In the genomic region with DNA sequence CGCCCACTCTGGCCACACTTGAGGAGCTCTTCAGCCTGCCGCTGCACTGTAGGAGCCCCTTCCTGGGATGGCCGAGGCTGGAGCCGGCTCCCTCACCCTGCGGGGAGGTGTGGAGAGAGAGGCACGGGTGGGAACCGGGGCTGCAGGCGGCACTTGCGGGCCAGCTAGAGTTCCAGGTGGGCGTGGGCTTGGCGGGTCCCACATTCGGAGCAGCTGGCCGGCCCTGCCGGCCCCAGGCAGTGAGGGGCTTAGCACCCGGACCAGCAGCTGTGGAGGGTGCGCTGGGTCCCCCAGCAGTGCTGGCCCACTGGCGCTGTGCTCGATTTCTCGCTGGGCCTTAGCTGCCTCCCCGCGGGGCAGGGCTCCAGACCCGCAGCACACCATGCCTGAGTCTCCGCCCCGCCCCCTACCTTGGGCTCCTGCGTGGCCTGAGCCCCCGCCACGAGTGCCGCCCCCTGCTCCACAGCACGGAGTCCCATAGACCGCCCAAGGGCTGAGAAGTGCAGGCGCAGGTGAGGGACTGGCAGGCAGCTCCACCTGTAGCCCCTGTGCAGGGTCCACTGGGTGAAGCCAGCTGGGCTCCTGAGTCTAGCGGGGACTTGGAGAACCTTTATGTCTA, we compare ENCODE assay signal across 40 cellular contexts.
"Had no signal": no experiment of that assay in that cellular context is flagged by ENCODE, and none has a peak within 500 bp of the region (broad histone marks: within the 10 kb centered on the region; RNA-seq: fewer than 3 reads in every experiment).

No MANE protein-coding gene starts in this region.

- H3K36me3 ChIP-seq: ascending aorta, cardiac muscle cell, WERI-Rb-1 had no signal

- H3K27ac Mint-ChIP-seq: activated CD4-positive, alpha-beta memory T cell treated with anti-CD3 and anti-CD28 coated beads, Interleukin-2, amount 10 ng/mL, durations not matched to agents 7 days and 5 days; activated CD4-positive, alpha-beta T cell treated with anti-CD3 and anti-CD28 coated beads for 36 hours; activated CD4-positive, alpha-beta T cell treated with anti-CD3 and anti-CD28 coated beads, Interleukin-2, amount 10 ng/mL, durations not matched to agents 7 days and 5 days; activated CD8-positive, alpha-beta memory T cell treated with anti-CD3 and anti-CD28 coated beads, Interleukin-2, amount 10 ng/mL, durations not matched to agents 7 days and 5 days; activated CD8-positive, alpha-beta T cell treated with anti-CD3 and anti-CD28 coated beads, Interleukin-2, amount 10 ng/mL, durations not matched to agents 7 days and 5 days; activated naive CD4-positive, alpha-beta T cell treated with anti-CD3 and anti-CD28 coated beads, Interleukin-2, amount 10 ng/mL, durations not matched to agents 7 days and 5 days; activated naive CD4-positive, alpha-beta T cell treated with anti-CD3 and anti-CD28 coated beads, Interleukin-2, amount 50 U/mL, for 24 hours; activated naive CD8-positive, alpha-beta T cell; activated naive CD8-positive, alpha-beta T cell treated with anti-CD3 and anti-CD28 coated beads, Interleukin-2, amount 10 ng/mL, durations not matched to agents 7 days and 5 days; activated naive CD8-positive, alpha-beta T cell treated with anti-CD3 and anti-CD28 coated beads, Interleukin-2, amount 50 U/mL, for 24 hours; activated T-cell treated with anti-CD3 and anti-CD28 coated beads, Interleukin-2, amount 50 U/mL, for 24 hours; activated T-helper 2 cell treated with anti-CD3 and anti-CD28 coated beads, Interferon-gamma antibody, Interleukin-2, Interleukin-4, amounts not matched to agents 10 μg/mL and 5 μg/mL and 100 μg/mL, durations not matched to agents 14 hours and 24 hours and 36 hours; brain; T-helper 1 cell treated with Interleukin-12 subunit alpha and Interleukin-12 subunit beta and Interleukin-4 antibody, amounts not matched to agents 30 μg/mL and 1 μg/mL, for 36 hours; T-helper 2 cell treated with Interferon-gamma antibody and Interleukin-4, amounts not matched to agents 5 μg/mL and 100 μg/mL, for 36 hours; WTC11 had no signal

- H3K27me3 Mint-ChIP-seq: activated CD4-positive, alpha-beta memory T cell treated with anti-CD3 and anti-CD28 coated beads, Interleukin-2, amount 10 ng/mL, durations not matched to agents 7 days and 5 days; activated CD4-positive, alpha-beta T cell treated with anti-CD3 and anti-CD28 coated beads for 36 hours; activated naive CD4-positive, alpha-beta T cell treated with anti-CD3 and anti-CD28 coated beads, Interleukin-2, amount 50 U/mL, for 24 hours; activated naive CD8-positive, alpha-beta T cell treated with anti-CD3 and anti-CD28 coated beads, Interleukin-2, amount 10 ng/mL, durations not matched to agents 7 days and 5 days; central memory CD8-positive, alpha-beta T cell had no signal

- DNase-seq: activated CD4-positive, alpha-beta memory T cell treated with anti-CD3 and anti-CD28 coated beads, Interleukin-2, amount 10 ng/mL, durations not matched to agents 7 days and 5 days; activated CD4-positive, alpha-beta T cell treated with anti-CD3 and anti-CD28 coated beads for 1 hour; activated CD4-positive, alpha-beta T cell treated with anti-CD3 and anti-CD28 coated beads for 36 hours; activated CD4-positive, alpha-beta T cell treated with anti-CD3 and anti-CD28 coated beads for 48 hours; activated CD4-positive, alpha-beta T cell treated with anti-CD3 and anti-CD28 coated beads, Interleukin-2, amount 10 ng/mL, durations not matched to agents 7 days and 5 days; activated CD4-positive, alpha-beta T cell treated with anti-CD3 and anti-CD28 coated beads, Interleukin-2, amount 50 U/mL, for 48 hours; activated CD4-positive, CD25-positive, alpha-beta regulatory T cell; activated CD8-positive, alpha-beta memory T cell treated with anti-CD3 and anti-CD28 coated beads for 24 hours; activated CD8-positive, alpha-beta memory T cell treated with anti-CD3 and anti-CD28 coated beads, Interleukin-2, amount 10 ng/mL, durations not matched to agents 7 days and 5 days; activated CD8-positive, alpha-beta memory T cell treated with anti-CD3 and anti-CD28 coated beads, Interleukin-2, amount 50 U/mL, for 48 hours; activated CD8-positive, alpha-beta T cell treated with anti-CD3 and anti-CD28 coated beads, Interleukin-2, amount 10 ng/mL, durations not matched to agents 7 days and 5 days; activated effector memory CD4-positive, alpha-beta T cell treated with Interleukin-2 at 50 U/mL for 16 hours; activated gamma-delta T cell; activated naive CD4-positive, alpha-beta T cell treated with anti-CD3 and anti-CD28 coated beads, Interleukin-2, amount 10 ng/mL, durations not matched to agents 7 days and 5 days; activated naive CD4-positive, alpha-beta T cell treated with Interleukin-2 at 50 U/mL for 16 hours; activated naive CD8-positive, alpha-beta T cell treated with anti-CD3 and anti-CD28 coated beads, Interleukin-2, amount 10 ng/mL, durations not matched to agents 7 days and 5 days; activated naive CD8-positive, alpha-beta T cell treated with anti-CD3 and anti-CD28 coated beads, Interleukin-2, amount 50 U/mL, for 24 hours; activated T-cell treated with anti-CD3 and anti-CD28 coated beads, Interleukin-2, amount 50 U/mL, for 24 hours; activated T-cell treated with anti-CD3 and anti-CD28 coated beads, Interleukin-2, amount 50 U/mL, for 48 hours; amygdala; anterior cingulate cortex; caudate nucleus; SW 1271; T-helper 1 cell; T-helper 2 cell; T-helper 9 cell; WERI-Rb-1 had no signal

- H3K27me3 ChIP-seq: ascending aorta, cardiac muscle cell had no signal

- ATAC-seq: activated CD4-positive, CD25-positive, alpha-beta regulatory T cell treated with anti-CD3 and anti-CD28 coated beads, Interleukin-2, amount 50 U/mL, for 24 hours; activated CD8-positive, alpha-beta memory T cell treated with anti-CD3 and anti-CD28 coated beads, Interleukin-2, amount 10 ng/mL, durations not matched to agents 7 days and 5 days; activated CD8-positive, alpha-beta T cell treated with anti-CD3 and anti-CD28 coated beads, Interleukin-2, amount 10 ng/mL, durations not matched to agents 7 days and 5 days; activated naive CD8-positive, alpha-beta T cell treated with anti-CD3 and anti-CD28 coated beads, Interleukin-2, amount 50 U/mL, for 24 hours; WTC11 had no signal

- H3K27ac ChIP-seq: ascending aorta, cardiac muscle cell, WERI-Rb-1 had no signal

- H3K9me3 ChIP-seq: ascending aorta had no signal

- H3K4me3 Mint-ChIP-seq: activated CD4-positive, alpha-beta memory T cell treated with anti-CD3 and anti-CD28 coated beads, Interleukin-2, amount 10 ng/mL, durations not matched to agents 7 days and 5 days; activated CD4-positive, alpha-beta T cell treated with anti-CD3 and anti-CD28 coated beads for 36 hours; activated CD4-positive, alpha-beta T cell treated with anti-CD3 and anti-CD28 coated beads, Interleukin-2, amount 10 ng/mL, durations not matched to agents 7 days and 5 days; activated CD8-positive, alpha-beta T cell treated with anti-CD3 and anti-CD28 coated beads, Interleukin-2, amount 10 ng/mL, durations not matched to agents 7 days and 5 days; activated naive CD4-positive, alpha-beta T cell treated with anti-CD3 and anti-CD28 coated beads, Interleukin-2, amount 10 ng/mL, durations not matched to agents 7 days and 5 days; activated naive CD4-positive, alpha-beta T cell treated with anti-CD3 and anti-CD28 coated beads, Interleukin-2, amount 50 U/mL, for 24 hours; activated naive CD8-positive, alpha-beta T cell treated with anti-CD3 and anti-CD28 coated beads, Interleukin-2, amount 10 ng/mL, durations not matched to agents 7 days and 5 days; activated naive CD8-positive, alpha-beta T cell treated with anti-CD3 and anti-CD28 coated beads, Interleukin-2, amount 50 U/mL, for 24 hours; activated T-cell treated with anti-CD3 and anti-CD28 coated beads, Interleukin-2, amount 50 U/mL, for 24 hours; brain; central memory CD8-positive, alpha-beta T cell; WTC11 had no signal

- H3K9me3 Mint-ChIP-seq: activated naive CD4-positive, alpha-beta T cell treated with anti-CD3 and anti-CD28 coated beads, Interleukin-2, amount 50 U/mL, for 24 hours; activated naive CD8-positive, alpha-beta T cell treated with anti-CD3 and anti-CD28 coated beads, Interleukin-2, amount 10 ng/mL, durations not matched to agents 7 days and 5 days; activated naive CD8-positive, alpha-beta T cell treated with anti-CD3 and anti-CD28 coated beads, Interleukin-2, amount 50 U/mL, for 24 hours; activated T-cell treated with anti-CD3 and anti-CD28 coated beads, Interleukin-2, amount 50 U/mL, for 24 hours; central memory CD8-positive, alpha-beta T cell; T-helper 1 cell treated with Interleukin-12 subunit alpha and Interleukin-12 subunit beta and Interleukin-4 antibody, amounts not matched to agents 30 μg/mL and 1 μg/mL, for 36 hours had no signal

- H3K36me3 Mint-ChIP-seq: activated CD8-positive, alpha-beta memory T cell treated with anti-CD3 and anti-CD28 coated beads, Interleukin-2, amount 10 ng/mL, durations not matched to agents 7 days and 5 days; activated naive CD4-positive, alpha-beta T cell treated with anti-CD3 and anti-CD28 coated beads, Interleukin-2, amount 10 ng/mL, durations not matched to agents 7 days and 5 days; activated naive CD4-positive, alpha-beta T cell treated with anti-CD3 and anti-CD28 coated beads, Interleukin-2, amount 50 U/mL, for 24 hours; activated naive CD8-positive, alpha-beta T cell; activated naive CD8-positive, alpha-beta T cell treated with anti-CD3 and anti-CD28 coated beads, Interleukin-2, amount 10 ng/mL, durations not matched to agents 7 days and 5 days; brain; WTC11 had no signal

- H3K4me1 Mint-ChIP-seq: activated naive CD4-positive, alpha-beta T cell treated with anti-CD3 and anti-CD28 coated beads, Interleukin-2, amount 50 U/mL, for 24 hours; brain; WTC11 had no signal

- FAIRE-seq: bronchial epithelial cell, TTC549 had no signal

- H3K4me1 ChIP-seq: ascending aorta had no signal

- H3K4me3 ChIP-seq: ascending aorta, cardiac muscle cell had no signal
